In the genomic region with DNA sequence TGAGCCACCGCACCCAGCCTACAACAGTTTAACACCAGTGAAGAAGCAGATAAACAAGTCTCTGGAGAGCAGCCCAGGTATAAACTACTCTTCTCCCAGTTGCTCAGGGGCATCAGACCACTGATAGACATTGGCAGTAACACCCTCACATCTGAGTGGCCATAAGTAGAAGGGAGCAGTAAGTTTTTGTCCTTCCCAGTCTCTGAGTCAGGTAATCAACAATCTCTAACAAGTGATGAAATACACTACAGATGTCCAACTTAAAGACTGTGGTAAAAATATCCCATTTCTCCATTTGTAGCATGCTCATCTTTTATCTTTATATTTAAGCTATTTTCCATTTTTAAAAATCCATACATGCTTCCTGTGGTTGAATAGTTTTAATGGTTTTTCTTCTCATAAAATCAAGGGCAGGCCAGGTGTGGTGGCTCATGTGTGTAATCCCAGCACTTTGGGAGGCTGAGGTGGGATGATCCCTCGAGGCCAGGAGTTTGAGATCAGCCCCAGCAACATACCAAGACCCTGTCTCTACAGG, we compare ENCODE assay signal across 29 cellular contexts.
A peak's percentile ranks its signal among the peaks of the same experiment; 100 is the strongest.
DNase-seq lines count a peak whose midpoint lies in the region; ATAC-seq and TF ChIP-seq lines count a peak whose summit lies in the region.
"Had no signal": no experiment of that assay in that cellular context is flagged by ENCODE, and none has a peak within 500 bp of the region (broad histone marks: within the 10 kb centered on the region; RNA-seq: fewer than 3 reads in every experiment).

No MANE protein-coding gene starts in this region.

- WGBS in esophagus muscularis mucosa: 82% methylated on average over 2 of the region's 2 CpGs

- H3K4me3 ChIP-seq in HL-60 (replicated peaks; ENCODE audit: insufficient read depth, low read length): no peak overlapping the region
- no peak overlapping the region for H3K4me3 ChIP-seq in esophagus muscularis mucosa
- no peak overlapping the region for H3K4me3 ChIP-seq in gastrocnemius medialis
- H3K4me3 ChIP-seq: body of pancreas, dorsolateral prefrontal cortex, right lobe of liver, SK-N-MC, upper lobe of right lung had no signal

- no peaks in the 10 kb centered on the region for H3K36me3 ChIP-seq in esophagus muscularis mucosa
- no peaks in the 10 kb centered on the region for H3K36me3 ChIP-seq in gastrocnemius medialis
- H3K36me3 ChIP-seq: right lobe of liver, upper lobe of right lung had no signal

- H3K27ac ChIP-seq in HL-60 (replicated peaks) (peak overlapping the region; percentile 48), esophagus muscularis mucosa (replicated peaks in 1 of 4) (peak overlapping the region; percentile 10 to 42 (median 29)), gastrocnemius medialis (peak overlapping the region; percentile 55 to 69 (median 64))
- H3K27ac ChIP-seq: 22Rv1, body of pancreas, dorsolateral prefrontal cortex, right lobe of liver, SK-N-MC, upper lobe of right lung had no signal

- TF ChIP-seq EP300 in esophagus muscularis mucosa (IDR thresholded peaks at IDR 0.05): no peak

- ATAC-seq in gastrocnemius medialis (no peak), HG02970 (IDR thresholded peaks at IDR 0.05; ENCODE audit: low FRiP score, unreplicated experiment) (no peak), HG03342 (IDR thresholded peaks at IDR 0.05; ENCODE audit: unreplicated experiment) (no peak)
- ATAC-seq: body of pancreas, HCT116, PC-3 had no signal

- in situ Hi-C loops in gastrocnemius medialis (cut with MboI; ENCODE audit: low sequenced_read_pairs in 4 of 4): loop anchor here in 3 of 4 donors (10.0 to 25.0 kb wide), 3 partner anchors 200 to 225 kb away; a partner anchor contains a TSS

- H3K27me3 ChIP-seq in HL-60 (ENCODE audit: insufficient read depth, poor library complexity, severe bottlenecking): no peaks in the 10 kb centered on the region
- no peaks in the 10 kb centered on the region for H3K27me3 ChIP-seq in esophagus muscularis mucosa
- no peaks in the 10 kb centered on the region for H3K27me3 ChIP-seq in gastrocnemius medialis
- H3K27me3 ChIP-seq: body of pancreas, dorsolateral prefrontal cortex, right lobe of liver, upper lobe of right lung had no signal

- peaks cover 6 to 38% (median 34%) of the 10 kb centered on the region in 4 donors for H3K4me1 ChIP-seq in esophagus muscularis mucosa
- H3K4me1 ChIP-seq in gastrocnemius medialis: peaks cover 27 to 29% of the 10 kb centered on the region in 2 donors
- H3K4me1 ChIP-seq: body of pancreas, right lobe of liver had no signal

- DNase-seq in NOMO-1 treated with DMSO at 0.1 percent for 48 hours (lab: John Stamatoyannopoulos, UW; ENCODE audit: unreplicated experiment) (peak; percentile 44), NOMO-1 treated with dmso at 0.1 percent for 144 hours (lab: John Stamatoyannopoulos, UW; ENCODE audit: unreplicated experiment) (no peak), HL-60 (ENCODE audit: low read depth in 1 of 2, low spot score in 1 of 2) (no peak), esophagus muscularis mucosa (ENCODE audit: extremely low spot score) (no peak), gastrocnemius medialis (no peak), NCI-H1930 (lab: John Stamatoyannopoulos, UW) (no peak)
- DNase-seq: activated CD4-positive, alpha-beta memory T cell treated with anti-CD3 and anti-CD28 coated beads, Interleukin-2, amount 10 ng/mL, durations not matched to agents 7 days and 5 days; activated CD4-positive, CD25-positive, alpha-beta regulatory T cell treated with anti-CD3 and anti-CD28 coated beads, Interleukin-2, amount 50 U/mL, for 72 hours; activated CD8-positive, alpha-beta memory T cell treated with anti-CD3 and anti-CD28 coated beads, Interleukin-2, amount 50 U/mL, for 4 hours; activated naive CD4-positive, alpha-beta T cell; body of pancreas; CD4-positive, CD25-positive, alpha-beta regulatory T cell; cerebellar nuclear complex; DND-41; dorsolateral prefrontal cortex; NCI-H1105; NCI-H187 treated with DMSO at 0.1 percent for 48 hours; NCI-H2171 treated with DMSO at 0.1 percent for 48 hours; NCI-H524; nucleus accumbens; PC-3; right lobe of liver; stimulated activated CD4-positive, alpha-beta T cell treated with anti-CD3 and anti-CD28 coated beads, Interleukin-4, amount 100 ng/mL, for 24 hours; upper lobe of right lung had no signal

- intact Hi-C loops in esophagus muscularis mucosa (cut with DNase I) (no loop called here), gastrocnemius medialis (cut with DNase I; ENCODE audit: low total_unique reads) (loop anchor here (10.0 kb wide), 2 partner anchors 213 to 713 kb away; a partner anchor contains a TSS)

- no peak for TF ChIP-seq CTCF in HL-60 (IDR thresholded peaks at IDR 0.05; ENCODE audit: insufficient read depth, low read length)
- no peak for TF ChIP-seq CTCF in esophagus muscularis mucosa (IDR thresholded peaks at IDR 0.05)
- no peak for TF ChIP-seq CTCF in gastrocnemius medialis (IDR thresholded peaks at IDR 0.05 in 4 of 5, conservative IDR thresholded peaks at IDR 0.05 in 1 of 5)

- no peak for TF ChIP-seq POLR2A in esophagus muscularis mucosa (IDR thresholded peaks at IDR 0.05; ENCODE audit: low read depth)
- TF ChIP-seq POLR2A in gastrocnemius medialis (IDR thresholded peaks at IDR 0.05): no peak

- H3K9me3 ChIP-seq in esophagus muscularis mucosa (no peaks in the 10 kb centered on the region), gastrocnemius medialis (no peaks in the 10 kb centered on the region)
- H3K9me3 ChIP-seq: body of pancreas, right lobe of liver, upper lobe of right lung had no signal
